Comparison of ENCODE assay signal across 9 cellular contexts in genomic region chr4:175702703-175703102, GRCh38.
"Had no signal": no experiment of that assay in that cellular context is flagged by ENCODE, and none has a peak within 500 bp of the region (broad histone marks: within the 10 kb centered on the region; RNA-seq: fewer than 3 reads in every experiment).

No MANE protein-coding gene starts in this region.

- H3K9me3 Mint-ChIP-seq: GM23338, H9 had no signal

- DNase-seq: H9, HCEC 1CT, IMR-90, KBM-7 had no signal

- H3K9ac ChIP-seq: KMS-11 had no signal

- H3K27ac Mint-ChIP-seq: GM23338, H9 had no signal

- H3K4me3 ChIP-seq: GM23338 had no signal

- FAIRE-seq: H1, H54, HTR-8/SVneo had no signal

- ATAC-seq: GM23338 had no signal

- H3K4me3 Mint-ChIP-seq: GM23338, H9 had no signal

- H3K27ac ChIP-seq: KMS-11 had no signal

- H3K4me2 ChIP-seq: GM23338, KMS-11 had no signal

- H2AFZ ChIP-seq: GM23338 had no signal
